ENCODE assay signal across 1 cellular context in the genomic region with DNA sequence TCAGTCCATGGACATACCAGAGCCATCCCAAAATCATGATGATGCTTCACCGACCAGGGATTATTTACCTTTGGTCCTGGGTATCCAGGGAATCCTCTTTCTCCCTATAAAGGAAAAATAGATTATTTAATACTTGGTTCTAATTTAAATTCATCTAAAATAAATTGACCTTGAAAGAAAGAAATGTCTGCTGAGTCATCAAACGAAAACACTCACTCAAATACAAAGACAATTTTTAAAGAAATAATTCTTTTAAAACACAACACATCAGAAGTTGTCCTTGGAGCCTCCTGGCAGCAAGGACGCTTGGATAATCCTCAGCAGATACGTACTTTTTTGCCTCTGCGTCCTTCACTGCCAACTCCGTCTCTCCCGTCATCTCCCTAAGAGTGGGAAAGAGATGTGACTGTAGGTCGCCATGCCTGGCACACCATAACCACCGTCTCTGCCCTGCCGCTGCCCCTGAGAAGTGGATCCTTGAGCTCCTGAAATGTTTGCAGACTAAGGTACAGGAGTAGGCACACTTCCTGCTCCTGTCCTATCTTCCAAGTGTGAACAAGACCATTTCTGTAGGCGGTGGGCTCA.
TF ChIP-seq lines count a peak whose summit lies in the region.

No MANE protein-coding gene starts in this region.

TF ChIP-seq in HepG2, 621 proteins besides CTCF, POLR2A, EP300 and RAD21:
- TF ChIP-seq FOXA3 (CRISPR knock-in tag; IDR thresholded peaks at IDR 0.05), result no peak
- TF ChIP-seq MAFK (conservative IDR thresholded peaks at IDR 0.05 in 1 of 2, IDR thresholded peaks at IDR 0.05 in 1 of 2; ENCODE audit: low read length in 2 of 2), result peak; percentile 40 to 65; a peak in 2 of 4 replicates
- TF ChIP-seq MAFF (IDR thresholded peaks at IDR 0.05; ENCODE audit: low read depth, low read length), result 0 out of 2 replicates have a peak, but pooled peaks have one; percentile 37
